ENCODE assay signal across 21 cellular contexts in genomic region chr2:142536964-142537363, GRCh38.
DNase-seq lines count a peak whose midpoint lies in the region; ATAC-seq, FAIRE-seq and TF ChIP-seq lines count a peak whose summit lies in the region.
"Had no signal": no experiment of that assay in that cellular context is flagged by ENCODE, and none has a peak within 500 bp of the region (broad histone marks: within the 10 kb centered on the region; RNA-seq: fewer than 3 reads in every experiment).

No MANE protein-coding gene starts in this region.

- DNase-seq in HepG2 (ENCODE audit: low spot score) (no peak), right lobe of liver (no peak), astrocyte (ENCODE audit: low read depth) (peak; percentile 53), putamen (ENCODE audit: low spot score) (peak; percentile 12), Karpas-422 (no peak), esophagus squamous epithelium (lab: John Stamatoyannopoulos, UW) (no peak)
- no peak for DNase-seq in stimulated activated naive CD8-positive, alpha-beta T cell treated with anti-CD3 and anti-CD28 coated beads, Interleukin-15, amount 100 ng/mL, for 72 hours
- DNase-seq: C1 segment of cervical spinal cord; Calu3; CD4-positive, alpha-beta memory T cell; COR-L47; DMS53; DMS79 treated with DMSO at 0.1 percent for 48 hours; GOT3; HFFc6 had no signal

- no peaks in the 10 kb centered on the region for H3K36me3 Mint-ChIP-seq in astrocyte (ENCODE audit: low read depth, unreplicated experiment)
- H3K36me3 Mint-ChIP-seq: CD4-positive, alpha-beta memory T cell had no signal

- no peak overlapping the region for H3K4me3 ChIP-seq in HepG2 (replicated peaks in 1 of 3; ENCODE audit: insufficient read depth in 1 of 3, low read depth in 2 of 3, low read length in 3 of 3)
- no peak overlapping the region for H3K4me3 ChIP-seq in right lobe of liver
- no peak overlapping the region for H3K4me3 ChIP-seq in astrocyte (ENCODE audit: insufficient read depth, low read depth, low read length)
- no peak overlapping the region for H3K4me3 ChIP-seq in Karpas-422 (ENCODE audit: low read length)
- H3K4me3 ChIP-seq in esophagus squamous epithelium: no peak overlapping the region
- H3K4me3 ChIP-seq: HAP-1 had no signal

- H4K20me1 ChIP-seq in HepG2 (ENCODE audit: insufficient read depth, low read length): no peaks in the 10 kb centered on the region
- no peaks in the 10 kb centered on the region for H4K20me1 ChIP-seq in astrocyte (ENCODE audit: insufficient read depth, low read length)
- H4K20me1 ChIP-seq in Karpas-422 (ENCODE audit: insufficient read depth, low read depth, low read length): no peaks in the 10 kb centered on the region

- H3K9me2 ChIP-seq in Karpas-422 (replicated peaks; ENCODE audit: insufficient read depth, low read length): no peaks in the 10 kb centered on the region

- H3K4me1 ChIP-seq in HepG2 (ENCODE audit: insufficient read depth, low read length): no peaks in the 10 kb centered on the region
- H3K4me1 ChIP-seq in right lobe of liver: no peaks in the 10 kb centered on the region
- H3K4me1 ChIP-seq in astrocyte (ENCODE audit: insufficient read depth, low read length): no peaks in the 10 kb centered on the region
- no peaks in the 10 kb centered on the region for H3K4me1 ChIP-seq in Karpas-422 (ENCODE audit: low read length)
- no peaks in the 10 kb centered on the region for H3K4me1 ChIP-seq in esophagus squamous epithelium
- H3K4me1 ChIP-seq: HAP-1 had no signal

- no peaks in the 10 kb centered on the region for H3K36me3 ChIP-seq in HepG2 (replicated peaks in 1 of 2; ENCODE audit: control insufficient read depth in 1 of 2, insufficient read depth in 2 of 2, low read length in 2 of 2)
- H3K36me3 ChIP-seq in right lobe of liver: no peaks in the 10 kb centered on the region
- H3K36me3 ChIP-seq in astrocyte (ENCODE audit: insufficient read depth, low read length): no peaks in the 10 kb centered on the region
- no peaks in the 10 kb centered on the region for H3K36me3 ChIP-seq in Karpas-422 (ENCODE audit: insufficient read depth, low read length)
- H3K36me3 ChIP-seq in esophagus squamous epithelium: no peaks in the 10 kb centered on the region
- H3K36me3 ChIP-seq: HAP-1 had no signal

- H3K27ac Mint-ChIP-seq in astrocyte (ENCODE audit: unreplicated experiment): no peak overlapping the region
- H3K27ac Mint-ChIP-seq in stimulated activated naive CD8-positive, alpha-beta T cell treated with anti-CD3 and anti-CD28 coated beads, Interleukin-15, amount 100 ng/mL, for 72 hours: no peak overlapping the region
- H3K27ac Mint-ChIP-seq: CD4-positive, alpha-beta memory T cell; HFFc6 had no signal

- TF ChIP-seq EP300 in HepG2 (IDR thresholded peaks at IDR 0.05; ENCODE audit: low read depth in 2 of 2, low read length in 2 of 2) (no peak), HepG2 (CRISPR knock-in tag; IDR thresholded peaks at IDR 0.05; ENCODE audit: borderline replicate concordance) (no peak)

- no peaks in the 10 kb centered on the region for H3K27me3 Mint-ChIP-seq in astrocyte (ENCODE audit: low read depth, unreplicated experiment)
- no peaks in the 10 kb centered on the region for H3K27me3 Mint-ChIP-seq in stimulated activated naive CD8-positive, alpha-beta T cell treated with anti-CD3 and anti-CD28 coated beads, Interleukin-15, amount 100 ng/mL, for 72 hours
- H3K27me3 Mint-ChIP-seq: CD4-positive, alpha-beta memory T cell had no signal

- H3K27me3 ChIP-seq in HepG2 (ENCODE audit: control insufficient read depth in 1 of 2, insufficient read depth in 2 of 2, low read length in 2 of 2): peaks cover 0 to 3% of the 10 kb centered on the region in 2 experiments; a peak in 1 of 5 replicates
- H3K27me3 ChIP-seq in right lobe of liver: no peaks in the 10 kb centered on the region
- no peaks in the 10 kb centered on the region for H3K27me3 ChIP-seq in astrocyte (ENCODE audit: insufficient read depth, low read length)
- no peaks in the 10 kb centered on the region for H3K27me3 ChIP-seq in Karpas-422 (ENCODE audit: low read length)
- no peaks in the 10 kb centered on the region for H3K27me3 ChIP-seq in esophagus squamous epithelium

- H3K4me2 ChIP-seq in HepG2 (ENCODE audit: low read depth, low read length) (no peak overlapping the region), astrocyte (ENCODE audit: low read length) (peak overlapping the region; percentile 32), Karpas-422 (ENCODE audit: low read depth, low read length, poor library complexity, severe bottlenecking) (no peak overlapping the region)

- H3K9me3 Mint-ChIP-seq in astrocyte (ENCODE audit: unreplicated experiment): no peaks in the 10 kb centered on the region
- peaks cover 0 to 3% of the 10 kb centered on the region in 2 donors for H3K9me3 Mint-ChIP-seq in stimulated activated naive CD8-positive, alpha-beta T cell treated with anti-CD3 and anti-CD28 coated beads, Interleukin-15, amount 100 ng/mL, for 72 hours

- TF ChIP-seq CTCF in HepG2 (CRISPR knock-in tag; IDR thresholded peaks at IDR 0.05) (no peak), right lobe of liver (IDR thresholded peaks at IDR 0.05) (no peak), astrocyte (IDR thresholded peaks at IDR 0.05; ENCODE audit: insufficient read depth, low read depth, low read length) (no peak), esophagus squamous epithelium (IDR thresholded peaks at IDR 0.05) (no peak)

- no peak overlapping the region for H3K9ac ChIP-seq in HepG2 (ENCODE audit: insufficient read depth, low read depth, low read length)
- H3K9ac ChIP-seq in astrocyte (ENCODE audit: low read length): no peak overlapping the region
- H3K9ac ChIP-seq in Karpas-422 (ENCODE audit: low read length): no peak overlapping the region

- H3K27ac ChIP-seq in HepG2 (ENCODE audit: extremely low read length, insufficient read depth, low read length): no peak overlapping the region
- no peak overlapping the region for H3K27ac ChIP-seq in right lobe of liver
- H3K27ac ChIP-seq in astrocyte (ENCODE audit: low read depth, low read length): no peak overlapping the region
- H3K27ac ChIP-seq in Karpas-422 (ENCODE audit: low read length): no peak overlapping the region
- H3K27ac ChIP-seq in esophagus squamous epithelium: no peak overlapping the region
- H3K27ac ChIP-seq: 22Rv1 had no signal

- BruUV-seq in HepG2 (replicated peaks; lab: Mats Ljungman, UMichigan): no TSS peak

- no peak for TF ChIP-seq POLR2A in HepG2 (IDR thresholded peaks at IDR 0.05; ENCODE audit: insufficient read depth in 1 of 2, low read depth in 2 of 2, low read length in 2 of 2)
- no peak for TF ChIP-seq POLR2A in right lobe of liver (IDR thresholded peaks at IDR 0.05)
- no peak for TF ChIP-seq POLR2A in esophagus squamous epithelium (IDR thresholded peaks at IDR 0.05)

- in situ Hi-C loops in HepG2 (cut with HindIII; ENCODE audit: extremely low pct_ligation_motif_present, low pct_unique_long_range_greater_than_20kb): no loop called here

- intact Hi-C loops in HepG2 (cut with micrococcal nuclease; ENCODE audit: unreplicated experiment) (no loop called here), right lobe of liver (cut with DNase I) (no loop called here), esophagus squamous epithelium (cut with DNase I) (no loop called here)

- no peak overlapping the region for H3K4me3 Mint-ChIP-seq in astrocyte (ENCODE audit: unreplicated experiment)
- H3K4me3 Mint-ChIP-seq in stimulated activated naive CD8-positive, alpha-beta T cell treated with anti-CD3 and anti-CD28 coated beads, Interleukin-15, amount 100 ng/mL, for 72 hours: no peak overlapping the region
- H3K4me3 Mint-ChIP-seq: CD4-positive, alpha-beta memory T cell; HFFc6 had no signal

- WGBS in HepG2 (ENCODE audit: low lambda C conversion rate): 6% methylated on average over 6 of the region's 6 CpGs
- WGBS in right lobe of liver (ENCODE audit: insufficient coverage, low coverage, low lambda C conversion rate, missing lambda C conversion rate): 76% methylated on average over 6 of the region's 6 CpGs
- WGBS in esophagus squamous epithelium, 2 donors: 91 to 92% methylated on average over 6 of the region's 6 CpGs

- no peaks in the 10 kb centered on the region for H3K79me2 ChIP-seq in HepG2 (ENCODE audit: insufficient read depth, low read length)
- no peaks in the 10 kb centered on the region for H3K79me2 ChIP-seq in astrocyte (ENCODE audit: insufficient read depth, low read length)
- no peaks in the 10 kb centered on the region for H3K79me2 ChIP-seq in Karpas-422 (ENCODE audit: low read length)

- H2AFZ ChIP-seq in HepG2 (ENCODE audit: low read length) (no peak overlapping the region), astrocyte (ENCODE audit: low read depth, low read length) (no peak overlapping the region), Karpas-422 (ENCODE audit: low read length) (no peak overlapping the region)

- H3K4me1 Mint-ChIP-seq in astrocyte (ENCODE audit: low read depth, unreplicated experiment): peaks cover 10% of the 10 kb centered on the region
- H3K4me1 Mint-ChIP-seq in stimulated activated naive CD8-positive, alpha-beta T cell treated with anti-CD3 and anti-CD28 coated beads, Interleukin-15, amount 100 ng/mL, for 72 hours: no peaks in the 10 kb centered on the region
- H3K4me1 Mint-ChIP-seq: CD4-positive, alpha-beta memory T cell had no signal

- POLR2A ChIA-PET in HepG2 (lab: Yijun Ruan, JAX): no interaction called here

- TF ChIP-seq RAD21 in HepG2 (CRISPR knock-in tag; IDR thresholded peaks at IDR 0.05): no peak

- peak; percentile 4 for FAIRE-seq in HepG2 (lab: Jason Lieb, UNC)
- FAIRE-seq in astrocyte (lab: Jason Lieb, UNC): no peak
- FAIRE-seq: A204.1, G401.6, GM12892, H54 had no signal

- CTCF ChIA-PET in HepG2 (lab: Yijun Ruan, JAX; ENCODE audit: low intra/inter-chr PET ratio, low total read pairs): no interaction called here

- H3K9me3 ChIP-seq in HepG2 (ENCODE audit: low read length): no peaks in the 10 kb centered on the region
- no peaks in the 10 kb centered on the region for H3K9me3 ChIP-seq in right lobe of liver
- H3K9me3 ChIP-seq in astrocyte (ENCODE audit: insufficient read depth, low read depth, low read length): no peaks in the 10 kb centered on the region
- H3K9me3 ChIP-seq in Karpas-422 (ENCODE audit: low read length): no peaks in the 10 kb centered on the region
- no peaks in the 10 kb centered on the region for H3K9me3 ChIP-seq in esophagus squamous epithelium
- H3K9me3 ChIP-seq: HAP-1 had no signal

- ATAC-seq in HepG2 (no peak), right lobe of liver (no peak)
- ATAC-seq in stimulated activated naive CD8-positive, alpha-beta T cell treated with anti-CD3 and anti-CD28 coated beads, Interleukin-15, amount 100 ng/mL, for 72 hours: no peak

Comparison
In these comparisons a context has a peak if more than half of its experiments do, and no peak if none do; other contexts are left out.
1. DNase-seq: peak in astrocyte (single experiment) and putamen (single experiment); none in HepG2 (single experiment), right lobe of liver (0 of 3), stimulated activated naive CD8-positive, alpha-beta T cell treated with anti-CD3 and anti-CD28 coated beads, Interleukin-15, amount 100 ng/mL, for 72 hours (0 of 2), Karpas-422 (single experiment) and esophagus squamous epithelium (single experiment).